In genomic region chr16:87806246-87806607, GRCh38 we compare ENCODE assay signal across 8 cellular contexts. TPM values are rescaled to one million over a fixed set of nuclear protein-coding genes. Genes with fewer than 3 reads are reported as not detected.
DNase-seq lines count a peak whose midpoint lies in the region; ATAC-seq and TF ChIP-seq lines count a peak whose summit lies in the region.

No MANE protein-coding gene starts in this region.

- no peak for TF ChIP-seq CTCF in GM20000 (IDR thresholded peaks at IDR 0.05; ENCODE audit: extremely low read depth, missing control alignments)

- ATAC-seq in esophagus mucosa, result peak; percentile 41
- no peak for ATAC-seq in HG02852 (IDR thresholded peaks at IDR 0.05; ENCODE audit: unreplicated experiment)
- no peak for ATAC-seq in GM21515 (IDR thresholded peaks at IDR 0.05; ENCODE audit: unreplicated experiment)

- H3K27me3 Mint-ChIP-seq in T-helper 1 cell treated with Interleukin-12 subunit alpha and Interleukin-12 subunit beta and Interleukin-4 antibody, amounts not matched to agents 30 μg/mL and 1 μg/mL, for 36 hours (ENCODE audit: low read depth), result peaks cover 3% of the 10 kb centered on the region

- peaks cover 23% of the 10 kb centered on the region for H3K4me1 Mint-ChIP-seq in T-helper 1 cell treated with Interleukin-12 subunit alpha and Interleukin-12 subunit beta and Interleukin-4 antibody, amounts not matched to agents 30 μg/mL and 1 μg/mL, for 36 hours (ENCODE audit: low read depth)

- H3K9me3 Mint-ChIP-seq in T-helper 1 cell treated with Interleukin-12 subunit alpha and Interleukin-12 subunit beta and Interleukin-4 antibody, amounts not matched to agents 30 μg/mL and 1 μg/mL, for 36 hours, result no peaks in the 10 kb centered on the region

- H3K4me3 Mint-ChIP-seq in T-helper 1 cell treated with Interleukin-12 subunit alpha and Interleukin-12 subunit beta and Interleukin-4 antibody, amounts not matched to agents 30 μg/mL and 1 μg/mL, for 36 hours, result peak overlapping the region; percentile 82

- H3K27ac Mint-ChIP-seq in T-helper 1 cell treated with Interleukin-12 subunit alpha and Interleukin-12 subunit beta and Interleukin-4 antibody, amounts not matched to agents 30 μg/mL and 1 μg/mL, for 36 hours, result peak overlapping the region; percentile 93

- DNase-seq in NCI-H82 (lab: John Stamatoyannopoulos, UW) (peak; percentile 50), NCI-H82 treated with DMSO at 0.1 percent for 48 hours (lab: John Stamatoyannopoulos, UW; ENCODE audit: unreplicated experiment) (no peak), GM20000 (ENCODE audit: low spot score) (no peak)
- DNase-seq in stimulated activated naive CD4-positive, alpha-beta T cell treated with Interleukin-2 at 50 U/mL for 16 hours (lab: John Stamatoyannopoulos, UW), result peak; percentile 24

- H3K36me3 Mint-ChIP-seq in T-helper 1 cell treated with Interleukin-12 subunit alpha and Interleukin-12 subunit beta and Interleukin-4 antibody, amounts not matched to agents 30 μg/mL and 1 μg/mL, for 36 hours (ENCODE audit: low read depth), result no peaks in the 10 kb centered on the region

RNA-seq across cellular contexts. Expression of gene KLHDC4, which starts 40.4 kb away (rescaled TPM):
- 20.4 TPM for total RNA-seq in esophagus mucosa

Comparison
In these comparisons a context has a peak if more than half of its experiments do, and no peak if none do; other contexts are left out.
1. DNase-seq: peak in NCI-H82 (single experiment) and stimulated activated naive CD4-positive, alpha-beta T cell treated with Interleukin-2 at 50 U/mL for 16 hours (single experiment); none in NCI-H82 treated with DMSO at 0.1 percent for 48 hours (single experiment) and GM20000 (single experiment).